Comparison of ENCODE assay signal across 33 cellular contexts in genomic region chr1:34690269-34690668, GRCh38.
"Had no signal": no experiment of that assay in that cellular context is flagged by ENCODE, and none has a peak within 500 bp of the region (broad histone marks: within the 10 kb centered on the region; RNA-seq: fewer than 3 reads in every experiment).

No MANE protein-coding gene starts in this region.

- H3K79me2 ChIP-seq: parathyroid adenoma had no signal

- H3K4me2 ChIP-seq: neural progenitor cell, smooth muscle cell had no signal

- H3K9ac ChIP-seq: neural progenitor cell, parathyroid adenoma had no signal

- H3K36me3 ChIP-seq: ascending aorta, neural progenitor cell, stomach, thyroid gland, upper lobe of right lung had no signal

- H3K27ac Mint-ChIP-seq: activated naive CD4-positive, alpha-beta T cell treated with anti-CD3 and anti-CD28 coated beads, Interleukin-2, amount 10 ng/mL, durations not matched to agents 7 days and 5 days; activated naive CD8-positive, alpha-beta T cell treated with anti-CD3 and anti-CD28 coated beads, Interleukin-2, amount 10 ng/mL, durations not matched to agents 7 days and 5 days; dendritic cell treated with granulocyte-macrophage colony-stimulating factor and Interleukin-4, amounts not matched to agents 40 ng/mL and 50 ng/mL, for 4 days; endodermal cell; natural killer cell; neural progenitor cell; stimulated activated memory B cell treated with anti-CD40 and anti-IgM and Interleukin-4, amounts not matched to agents 10 μg/mL and 1 μg/mL and 100 μg/mL, for 72 hours; T-helper 1 cell treated with Interleukin-12 subunit alpha and Interleukin-12 subunit beta and Interleukin-4 antibody, amounts not matched to agents 30 μg/mL and 1 μg/mL, for 36 hours had no signal

- H3K4me1 Mint-ChIP-seq: activated naive CD4-positive, alpha-beta T cell treated with anti-CD3 and anti-CD28 coated beads, Interleukin-2, amount 10 ng/mL, durations not matched to agents 7 days and 5 days; activated naive CD8-positive, alpha-beta T cell treated with anti-CD3 and anti-CD28 coated beads, Interleukin-2, amount 10 ng/mL, durations not matched to agents 7 days and 5 days; endodermal cell; natural killer cell; stimulated activated memory B cell treated with anti-CD40 and anti-IgM and Interleukin-4, amounts not matched to agents 10 μg/mL and 1 μg/mL and 100 μg/mL, for 72 hours had no signal

- H2AFZ ChIP-seq: neural progenitor cell, parathyroid adenoma had no signal

- DNase-seq: activated CD4-positive, alpha-beta T cell treated with anti-CD3 and anti-CD28 coated beads for 48 hours; activated CD4-positive, alpha-beta T cell treated with anti-CD3 and anti-CD28 coated beads, Interleukin-2, amount 50 U/mL, for 48 hours; activated CD8-positive, alpha-beta memory T cell treated with anti-CD3 and anti-CD28 coated beads for 24 hours; activated effector memory CD4-positive, alpha-beta T cell treated with anti-CD3 and anti-CD28 coated beads, Interleukin-2, amount 50 U/mL, for 16 hours; activated naive CD4-positive, alpha-beta T cell treated with anti-CD3 and anti-CD28 coated beads, Interleukin-2, amount 10 ng/mL, durations not matched to agents 7 days and 5 days; activated naive CD8-positive, alpha-beta T cell treated with anti-CD3 and anti-CD28 coated beads, Interleukin-2, amount 10 ng/mL, durations not matched to agents 7 days and 5 days; caudate nucleus; endodermal cell; left cardiac atrium; midbrain; natural killer cell; occipital lobe; psoas muscle; stimulated activated CD4-positive, alpha-beta T cell treated with anti-CD3 and anti-CD28 coated beads, Interleukin-1b, Interleukin-23, amount 100 ng/mL, for 48 hours; stimulated activated CD4-positive, alpha-beta T cell treated with anti-CD3 and anti-CD28 coated beads, Interleukin-4, amount 100 ng/mL, for 4 hours; stimulated activated CD8-positive, alpha-beta memory T cell treated with anti-CD3 and anti-CD28 coated beads, Interleukin-4, amount 100 ng/mL, for 48 hours; stomach; T-helper 9 cell; thyroid gland; upper lobe of right lung had no signal

- H3K4me3 Mint-ChIP-seq: activated naive CD4-positive, alpha-beta T cell treated with anti-CD3 and anti-CD28 coated beads, Interleukin-2, amount 10 ng/mL, durations not matched to agents 7 days and 5 days; activated naive CD8-positive, alpha-beta T cell treated with anti-CD3 and anti-CD28 coated beads, Interleukin-2, amount 10 ng/mL, durations not matched to agents 7 days and 5 days; brain; dendritic cell treated with granulocyte-macrophage colony-stimulating factor and Interleukin-4, amounts not matched to agents 40 ng/mL and 50 ng/mL, for 4 days; endodermal cell; natural killer cell; neural progenitor cell; stimulated activated memory B cell treated with anti-CD40 and anti-IgM and Interleukin-4, amounts not matched to agents 10 μg/mL and 1 μg/mL and 100 μg/mL, for 72 hours; T-helper 1 cell treated with Interleukin-12 subunit alpha and Interleukin-12 subunit beta and Interleukin-4 antibody, amounts not matched to agents 30 μg/mL and 1 μg/mL, for 36 hours had no signal

- H3K27me3 ChIP-seq: ascending aorta, neural progenitor cell, thyroid gland, upper lobe of right lung had no signal

- ATAC-seq: activated CD4-positive, CD25-positive, alpha-beta regulatory T cell treated with anti-CD3 and anti-CD28 coated beads, Interleukin-2, amount 50 U/mL, for 24 hours; left cardiac atrium; natural killer cell; psoas muscle; stimulated activated memory B cell treated with anti-CD40 and anti-IgM and Interleukin-4, amounts not matched to agents 10 μg/mL and 1 μg/mL and 100 μg/mL, for 72 hours; upper lobe of right lung had no signal

- H3K36me3 Mint-ChIP-seq: activated naive CD4-positive, alpha-beta T cell treated with anti-CD3 and anti-CD28 coated beads, Interleukin-2, amount 10 ng/mL, durations not matched to agents 7 days and 5 days; activated naive CD8-positive, alpha-beta T cell treated with anti-CD3 and anti-CD28 coated beads, Interleukin-2, amount 10 ng/mL, durations not matched to agents 7 days and 5 days; brain; natural killer cell; neural progenitor cell; stimulated activated memory B cell treated with anti-CD40 and anti-IgM and Interleukin-4, amounts not matched to agents 10 μg/mL and 1 μg/mL and 100 μg/mL, for 72 hours had no signal

- FAIRE-seq: frontal cortex, islet of Langerhans, TTC549 had no signal

- H3K4me1 ChIP-seq: ascending aorta, neural progenitor cell, parathyroid adenoma, psoas muscle, stomach, thyroid gland, upper lobe of right lung had no signal

- H3K9me3 ChIP-seq: ascending aorta, psoas muscle, thyroid gland, upper lobe of right lung had no signal

- H3K9me3 Mint-ChIP-seq: natural killer cell; neural progenitor cell; T-helper 1 cell treated with Interleukin-12 subunit alpha and Interleukin-12 subunit beta and Interleukin-4 antibody, amounts not matched to agents 30 μg/mL and 1 μg/mL, for 36 hours had no signal

- H3K4me3 ChIP-seq: ascending aorta, neural progenitor cell, psoas muscle, smooth muscle cell, stomach, thyroid gland, upper lobe of right lung had no signal

- H3K27ac ChIP-seq: ascending aorta, neural progenitor cell, parathyroid adenoma, psoas muscle, stomach, thyroid gland, upper lobe of right lung, VCaP had no signal
